8 cellular contexts compared by ENCODE assay signal in the genomic region with DNA sequence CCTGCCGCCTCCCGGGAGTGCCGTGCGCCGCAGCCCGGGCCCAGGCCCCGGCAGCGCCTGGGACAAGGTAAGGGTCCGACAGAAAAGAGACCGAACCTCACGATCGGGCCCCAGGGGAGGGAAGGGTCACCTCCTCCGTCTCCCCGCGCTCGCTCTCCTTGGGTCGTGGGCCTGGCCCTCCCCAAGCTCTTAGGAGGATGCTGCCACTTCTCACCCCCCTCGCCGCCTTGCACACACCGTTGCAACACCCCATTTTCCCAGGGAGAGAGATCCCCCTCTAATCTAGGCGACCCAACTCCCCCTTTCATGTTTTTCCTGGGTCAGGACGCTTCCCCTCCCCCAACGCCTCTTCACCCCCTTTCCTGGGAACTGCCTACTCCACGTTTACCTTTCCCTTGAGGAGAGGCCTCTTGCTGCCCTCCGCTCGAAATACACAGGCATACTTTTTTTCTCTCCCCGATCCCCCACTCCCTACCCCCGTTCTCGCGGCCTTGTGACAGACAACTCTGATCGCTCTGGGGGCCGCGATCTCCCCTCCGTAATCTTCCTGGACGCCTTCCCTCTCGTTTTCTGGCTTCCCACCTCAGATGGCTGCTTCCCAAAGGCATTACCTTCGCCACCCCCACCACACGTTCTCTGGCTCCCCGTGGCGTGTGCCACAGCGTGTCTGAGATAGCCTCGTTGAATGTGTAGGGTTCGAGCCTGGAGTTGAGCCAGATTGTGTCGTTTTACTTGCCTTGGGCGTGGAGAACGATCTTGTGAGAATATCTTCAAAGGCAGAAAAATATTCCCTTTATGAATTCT. TPM values are rescaled to one million over a fixed set of nuclear protein-coding genes. Genes with fewer than 3 reads are reported as not detected.
DNase-seq lines count a peak whose midpoint lies in the region; ATAC-seq, FAIRE-seq and TF ChIP-seq lines count a peak whose summit lies in the region.

No MANE protein-coding gene starts in this region.

- H3K9me3 ChIP-seq in body of pancreas (no peaks in the 10 kb centered on the region), small intestine (ENCODE audit: control insufficient read depth, low read depth) (no peaks in the 10 kb centered on the region)

- peaks cover 24 to 30% (median 28%) of the 10 kb centered on the region in 3 donors for H3K27me3 Mint-ChIP-seq in immature natural killer cell (ENCODE audit: low read depth in 3 of 3)

- H3K4me1 Mint-ChIP-seq in immature natural killer cell, result peaks cover 72 to 81% of the 10 kb centered on the region in 2 donors

- H3K9me3 Mint-ChIP-seq in immature natural killer cell, result no peaks in the 10 kb centered on the region

- H3K36me3 Mint-ChIP-seq in immature natural killer cell, result peaks cover 0 to 6% (median 0%) of the 10 kb centered on the region in 3 donors

- no peaks in the 10 kb centered on the region for H3K36me3 ChIP-seq in body of pancreas (replicated peaks in 1 of 2; ENCODE audit: insufficient read depth in 1 of 2, low read depth in 2 of 2)
- H3K36me3 ChIP-seq in small intestine (ENCODE audit: control insufficient read depth in 2 of 2, insufficient read depth in 2 of 2, low read length in 2 of 2), result peaks cover 0 to 3% of the 10 kb centered on the region in 2 donors

- 1 to 2% methylated on average over 35 to 46 of the region's 46 CpGs for WGBS in body of pancreas, 2 donors
- WGBS in small intestine, 3 donors, result 0 to 1% (median 1%) methylated on average over 42 to 46 of the region's 46 CpGs

- peak overlapping the region; percentile 94 to 99 (median 97) for H3K4me3 Mint-ChIP-seq in immature natural killer cell

- H3K4me3 ChIP-seq in body of pancreas, result peak overlapping the region; percentile 69 to 71
- H3K4me3 ChIP-seq in small intestine (ENCODE audit: low read depth in 1 of 2, low read length in 2 of 2), result peak overlapping the region; percentile 99 to 100

- TF ChIP-seq CTCF in body of pancreas (IDR thresholded peaks at IDR 0.05), result no peak

- DNase-seq in AG20443 (ENCODE audit: low spot score) (peak; percentile 11), HCEC 1CT (peak; percentile 33), T-helper 1 cell (peak in 4 of 5 donors; percentile 8 to 34 (median 26)), body of pancreas (peak; percentile 63 to 67 (median 65)), immature natural killer cell (peak in 1 of 3 donors; percentile 29), small intestine (peak; percentile 54), dedifferentiated amniotic fluid mesenchymal stem cell (ENCODE audit: extremely low spot score) (no peak)

- H3K27me3 ChIP-seq in body of pancreas (no peaks in the 10 kb centered on the region), small intestine (ENCODE audit: control insufficient read depth in 2 of 2, insufficient read depth in 2 of 2, low read length in 2 of 2) (no peaks in the 10 kb centered on the region)

- peak overlapping the region; percentile 94 to 99 (median 98) for H3K27ac Mint-ChIP-seq in immature natural killer cell

- peak in 2 of 3 donors; percentile 38 to 48 for TF ChIP-seq POLR2A in body of pancreas (IDR thresholded peaks at IDR 0.05)

- intact Hi-C loops in body of pancreas (cut with DNase I), result no loop called here

- peak overlapping the region; percentile 96 to 99 (median 99) for H3K27ac ChIP-seq in body of pancreas
- peak overlapping the region; percentile 99 for H3K27ac ChIP-seq in small intestine (ENCODE audit: low read depth in 1 of 2, low read length in 1 of 2)

- H3K4me1 ChIP-seq in body of pancreas (peaks cover 69% of the 10 kb centered on the region), small intestine (ENCODE audit: control insufficient read depth in 2 of 2, insufficient read depth in 1 of 2, low read depth in 1 of 2, low read length in 1 of 2) (peaks cover 4 to 20% of the 10 kb centered on the region in 2 donors)

- FAIRE-seq in small intestine (lab: Jason Lieb, UNC), result no peak

- ATAC-seq in body of pancreas, result no peak
- no peak for ATAC-seq in GM21786 (IDR thresholded peaks at IDR 0.05; ENCODE audit: unreplicated experiment)

RNA-seq across cellular contexts. Expression of gene SETD5, which starts 0.7 kb away (rescaled TPM):
- 100 to 1,000 TPM in 1 of 2 donors, 10 to 100 TPM in 1; 64.3 to 102 TPM for total RNA-seq in body of pancreas
- polyA plus RNA-seq in immature natural killer cell (10 to 100 TPM; 13.7 to 50.2 (median 19.2) TPM), small intestine (10 to 100 TPM in 2 of 3 donors, 1 to 10 TPM in 1; 9.5 to 28.1 (median 11.9) TPM)

RNA-seq across cellular contexts. Expression of gene THUMPD3, which starts 35.3 kb away (rescaled TPM):
- 10 to 100 TPM; 16.1 to 27.0 TPM for total RNA-seq in body of pancreas
- 10 to 100 TPM; 13.2 to 23.1 (median 15.3) TPM for polyA plus RNA-seq in immature natural killer cell
- polyA plus RNA-seq in small intestine, result 10 to 100 TPM; 16.2 to 31.9 (median 19.0) TPM
